ENCODE assay signal across 8 cellular contexts in the genomic region with DNA sequence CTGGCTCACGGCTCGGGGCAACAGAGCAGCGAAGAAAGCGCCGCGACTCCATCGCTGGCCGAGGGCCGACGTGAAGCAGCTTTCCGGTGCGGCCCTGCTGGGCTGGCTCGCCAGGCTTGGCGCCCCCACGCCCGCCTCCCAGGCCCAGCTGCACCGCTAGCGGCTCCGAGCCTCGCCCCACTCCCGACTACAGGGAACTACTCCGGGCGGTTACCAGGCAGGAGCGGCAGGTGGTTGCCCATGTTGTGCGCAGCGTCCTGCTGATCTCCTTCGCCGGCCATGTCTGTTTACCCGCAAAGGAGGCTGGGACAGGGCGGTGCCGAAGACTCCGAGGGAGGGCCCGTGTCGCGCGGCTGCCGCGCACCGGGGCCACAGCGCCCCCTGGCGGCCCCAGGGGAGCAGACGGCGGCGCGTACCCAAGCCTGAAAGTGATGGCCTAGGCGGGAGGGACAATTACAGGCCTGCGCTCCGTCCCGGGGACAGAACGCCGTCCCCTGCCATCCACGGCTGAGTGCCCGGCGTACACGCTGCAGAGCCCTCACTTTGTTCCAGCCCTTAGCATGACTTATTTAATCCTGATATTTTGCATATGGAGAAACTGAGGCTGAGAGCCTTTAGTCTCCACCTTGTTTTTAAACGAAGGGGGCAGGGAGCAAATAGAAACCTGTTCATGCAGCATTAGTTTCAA. TPM values are rescaled to one million over a fixed set of nuclear protein-coding genes. Genes with fewer than 3 reads are reported as not detected.
A peak's percentile ranks its signal among the peaks of the same experiment; 100 is the strongest.
DNase-seq lines count a peak whose midpoint lies in the region; ATAC-seq and TF ChIP-seq lines count a peak whose summit lies in the region.

CRBN (minus strand) TSS at position 285 of the 688 bp plus-strand sequence; CDS start at position 281, 4 bp downstream.

- no peak within 1 kb of the TSS for H2AK5ac ChIP-seq in H9 (ENCODE audit: insufficient read length, low read length)

- H3K56ac ChIP-seq in H9 (ENCODE audit: insufficient read length, low read depth, low read length) = no peak within 1 kb of the TSS

- peaks cover 10 to 14% of the 10 kb centered on the region in 2 experiments for H3K4me1 Mint-ChIP-seq in H9
- peaks cover 50% of the 10 kb centered on the region for H3K4me1 Mint-ChIP-seq in activated naive CD4-positive, alpha-beta T cell treated with anti-CD3 and anti-CD28 coated beads, Interleukin-2, amount 50 U/mL, for 24 hours

- H2AFZ ChIP-seq in H9 (ENCODE audit: low read length) (no peak within 1 kb of the TSS), osteoblast (ENCODE audit: low read length) (peak within 1 kb of the TSS; percentile 97)

- no peak within 1 kb of the TSS for H3T11ph ChIP-seq in H9 (ENCODE audit: low read length)

- H3K9me3 ChIP-seq in H9 (ENCODE audit: control insufficient read depth, low read depth, low read length) (no peaks in the 10 kb centered on the region), osteoblast (ENCODE audit: low read depth, low read length) (no peaks in the 10 kb centered on the region), testis (no peaks in the 10 kb centered on the region)

- no peaks in the 10 kb centered on the region for H3K36me3 ChIP-seq in osteoblast (ENCODE audit: insufficient read depth, low read length)
- no peaks in the 10 kb centered on the region for H3K36me3 ChIP-seq in testis (ENCODE audit: low read depth, missing control alignments)

- H3K27me3 ChIP-seq in H9 (ENCODE audit: insufficient read depth, low read length) = no peaks in the 10 kb centered on the region
- H3K27me3 ChIP-seq in osteoblast (ENCODE audit: insufficient read depth, low read length) = no peaks in the 10 kb centered on the region
- no peaks in the 10 kb centered on the region for H3K27me3 ChIP-seq in testis

- intact Hi-C loops in testis (cut with DNase I; ENCODE audit: low total_unique reads) = no loop called here

- H4K20me1 ChIP-seq in H9 (ENCODE audit: control insufficient read depth, insufficient read depth, insufficient read length) = no peaks in the 10 kb centered on the region
- H4K20me1 ChIP-seq in osteoblast (ENCODE audit: insufficient read depth, low read length) = peaks cover 16% of the 10 kb centered on the region

- H3K23ac ChIP-seq in H9 (ENCODE audit: insufficient read length, low read depth, low read length) = no peak within 1 kb of the TSS

- no peak within 1 kb of the TSS for H2BK5ac ChIP-seq in H9 (ENCODE audit: insufficient read length, low read length)

- H3K4me3 Mint-ChIP-seq in H9 = peak within 1 kb of the TSS; percentile 80 to 92
- H3K4me3 Mint-ChIP-seq in activated naive CD4-positive, alpha-beta T cell treated with anti-CD3 and anti-CD28 coated beads, Interleukin-2, amount 50 U/mL, for 24 hours = peak within 1 kb of the TSS; percentile 94

- H3K36me3 Mint-ChIP-seq in H9 (ENCODE audit: insufficient read depth in 1 of 3, low read depth in 3 of 3) = peaks cover 3 to 12% (median 9%) of the 10 kb centered on the region in 3 experiments; a peak in 5 of 7 replicates
- H3K36me3 Mint-ChIP-seq in activated naive CD4-positive, alpha-beta T cell treated with anti-CD3 and anti-CD28 coated beads, Interleukin-2, amount 50 U/mL, for 24 hours = peaks cover 6% of the 10 kb centered on the region

- no peak for TF ChIP-seq POLR2A in testis (IDR thresholded peaks at IDR 0.05)

- peaks cover 26% of the 10 kb centered on the region for H3K27me3 Mint-ChIP-seq in H9 (ENCODE audit: low read depth)
- no peaks in the 10 kb centered on the region for H3K27me3 Mint-ChIP-seq in activated naive CD4-positive, alpha-beta T cell treated with anti-CD3 and anti-CD28 coated beads, Interleukin-2, amount 50 U/mL, for 24 hours

- H4K91ac ChIP-seq in H9 (ENCODE audit: insufficient read length, low read depth, low read length) = no peak within 1 kb of the TSS

- H3K27ac ChIP-seq in H9 (ENCODE audit: insufficient read length, low read depth, low read length) (no peak within 1 kb of the TSS), osteoblast (ENCODE audit: low read depth, low read length) (peak within 1 kb of the TSS; percentile 71), testis (peak within 1 kb of the TSS; percentile 79 to 87)

- no peak within 1 kb of the TSS for H4K5ac ChIP-seq in H9 (ENCODE audit: insufficient read length, low read depth, low read length)

- peaks cover 12% of the 10 kb centered on the region; the same call in 1 of the 2 replicates for H3K79me2 ChIP-seq in H9 (ENCODE audit: insufficient read depth, low read length)
- H3K79me2 ChIP-seq in osteoblast (ENCODE audit: insufficient read depth, low read length) = peaks cover 44% of the 10 kb centered on the region

- peak within 1 kb of the TSS; percentile 83 for H3K9ac ChIP-seq in H9 (ENCODE audit: extremely low read depth, insufficient read length, low read length)

- WGBS in H9 (ENCODE audit: extremely low coverage, insufficient read length, low lambda C conversion rate) = no CpG with 5 or more reads among the region's 56 CpGs
- WGBS in testis, 2 donors = 1% methylated on average over 10 to 45 of the region's 56 CpGs

- no peaks in the 10 kb centered on the region for H3K9me3 Mint-ChIP-seq in H9
- no peaks in the 10 kb centered on the region for H3K9me3 Mint-ChIP-seq in activated naive CD4-positive, alpha-beta T cell treated with anti-CD3 and anti-CD28 coated beads, Interleukin-2, amount 50 U/mL, for 24 hours

- H3K4me3 ChIP-seq in osteoblast (ENCODE audit: insufficient read depth, low read length) (peak within 1 kb of the TSS; percentile 99), testis (peak within 1 kb of the TSS; percentile 90 to 98)

- no peak within 1 kb of the TSS for H4K8ac ChIP-seq in H9 (replicated peaks; ENCODE audit: insufficient read length, low read depth, low read length)

- H3K18ac ChIP-seq in H9 (ENCODE audit: insufficient read length, low read depth, low read length) = peak within 1 kb of the TSS; percentile 46

- H3K4me2 ChIP-seq in H9 (ENCODE audit: insufficient read depth, insufficient read length, low read length) (peak within 1 kb of the TSS; percentile 100), osteoblast (ENCODE audit: insufficient read depth, low read length) (peak within 1 kb of the TSS; percentile 93)

- no peak within 1 kb of the TSS for H3K4ac ChIP-seq in H9 (ENCODE audit: low read depth, low read length)

- DNase-seq in GM04504 (ENCODE audit: low read depth) (peak; percentile 71), H9 (peak; percentile 89), M059J (ENCODE audit: low read depth) (peak; percentile 75), glomerular endothelial cell (ENCODE audit: extremely low read depth, low read depth, low spot score) (no peak), osteoblast (ENCODE audit: insufficient read length, low spot score, missing footprints) (peak; percentile 96), testis (peak; percentile 95)

- H3K4me1 ChIP-seq in H9 (ENCODE audit: insufficient read depth, low read length) (peaks cover 4% of the 10 kb centered on the region; the same call in 1 of the 2 replicates), osteoblast (ENCODE audit: insufficient read depth, low read length) (peaks cover 23% of the 10 kb centered on the region), testis (peaks cover 14% of the 10 kb centered on the region)

- no peak within 1 kb of the TSS for H2BK15ac ChIP-seq in H9 (ENCODE audit: low read depth, low read length)

- ATAC-seq in SK-N-SH treated with all-trans-retinoic acid at 6 μM for 48 hours = peak; percentile 100

- no peak within 1 kb of the TSS for H2BK20ac ChIP-seq in H9 (ENCODE audit: low read depth, low read length, poor library complexity, severe bottlenecking)

- TF ChIP-seq CTCF in H9 (conservative IDR thresholded peaks at IDR 0.05) (peak; percentile 98), osteoblast (IDR thresholded peaks at IDR 0.05; ENCODE audit: extremely low read depth, low read depth, low read length) (peak; percentile 88), testis (IDR thresholded peaks at IDR 0.05) (peak; percentile 99 to 100 (median 99))

- H3K27ac Mint-ChIP-seq in H9 = peak within 1 kb of the TSS in 1 of 3 experiments; percentile 85; a peak in 3 of 7 replicates
- H3K27ac Mint-ChIP-seq in activated naive CD4-positive, alpha-beta T cell treated with anti-CD3 and anti-CD28 coated beads, Interleukin-2, amount 50 U/mL, for 24 hours = peak within 1 kb of the TSS; percentile 92

- H2BK120ac ChIP-seq in H9 (ENCODE audit: low read depth, low read length, poor library complexity, severe bottlenecking) = no peak within 1 kb of the TSS

- no peaks in the 10 kb centered on the region for H3K23me2 ChIP-seq in H9 (ENCODE audit: insufficient read length, low read depth, low read length, poor library complexity, severe bottlenecking)

- H2BK12ac ChIP-seq in H9 (ENCODE audit: insufficient read length, low read depth, low read length) = no peak within 1 kb of the TSS

- H3K14ac ChIP-seq in H9 (ENCODE audit: insufficient read depth, low read length) = peak within 1 kb of the TSS; percentile 88

- H3K79me1 ChIP-seq in H9 (ENCODE audit: insufficient read depth, low read depth, low read length, poor library complexity, severe bottlenecking) = peaks cover 10% of the 10 kb centered on the region

TF ChIP-seq in SK-N-SH treated with all-trans-retinoic acid at 6 μM for 48 hours, 23 proteins besides CTCF, POLR2A, EP300 and RAD21 (continues in another document):
- TF ChIP-seq, protein P1, sequence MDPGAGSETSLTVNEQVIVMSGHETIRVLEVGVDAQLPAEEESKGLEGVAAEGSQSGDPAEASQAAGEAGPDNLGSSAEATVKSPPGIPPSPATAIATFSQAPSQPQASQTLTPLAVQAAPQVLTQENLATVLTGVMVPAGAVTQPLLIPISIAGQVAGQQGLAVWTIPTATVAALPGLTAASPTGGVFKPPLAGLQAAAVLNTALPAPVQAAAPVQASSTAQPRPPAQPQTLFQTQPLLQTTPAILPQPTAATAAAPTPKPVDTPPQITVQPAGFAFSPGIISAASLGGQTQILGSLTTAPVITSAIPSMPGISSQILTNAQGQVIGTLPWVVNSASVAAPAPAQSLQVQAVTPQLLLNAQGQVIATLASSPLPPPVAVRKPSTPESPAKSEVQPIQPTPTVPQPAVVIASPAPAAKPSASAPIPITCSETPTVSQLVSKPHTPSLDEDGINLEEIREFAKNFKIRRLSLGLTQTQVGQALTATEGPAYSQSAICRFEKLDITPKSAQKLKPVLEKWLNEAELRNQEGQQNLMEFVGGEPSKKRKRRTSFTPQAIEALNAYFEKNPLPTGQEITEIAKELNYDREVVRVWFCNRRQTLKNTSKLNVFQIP (CRISPR knock-in tag; IDR thresholded peaks at IDR 0.05; ENCODE audit: borderline replicate concordance, low read depth) = 0 out of 2 replicates have a peak, but pooled peaks have one; percentile 11

RNA-seq across cellular contexts. Expression of gene CRBN, which starts in this region (rescaled TPM):
- total RNA-seq in H9 (2021) (36.9 and 40.2 TPM in 2 replicates), glomerular endothelial cell (43.1 and 44.4 TPM in 2 replicates), osteoblast (62.5 and 76.0 TPM in 2 replicates), testis (100 to 1,000 TPM; 147 to 180 TPM)
- total RNA-seq in M059J (2014; rRNA removed; shearing (Covaris generic)) = 45.2 and 74.0 TPM in 2 replicates
- 85.4 TPM for polyA plus RNA-seq in testis (ENCODE audit: insufficient read depth, low read depth, low replicate concordance)
